In the genomic region with DNA sequence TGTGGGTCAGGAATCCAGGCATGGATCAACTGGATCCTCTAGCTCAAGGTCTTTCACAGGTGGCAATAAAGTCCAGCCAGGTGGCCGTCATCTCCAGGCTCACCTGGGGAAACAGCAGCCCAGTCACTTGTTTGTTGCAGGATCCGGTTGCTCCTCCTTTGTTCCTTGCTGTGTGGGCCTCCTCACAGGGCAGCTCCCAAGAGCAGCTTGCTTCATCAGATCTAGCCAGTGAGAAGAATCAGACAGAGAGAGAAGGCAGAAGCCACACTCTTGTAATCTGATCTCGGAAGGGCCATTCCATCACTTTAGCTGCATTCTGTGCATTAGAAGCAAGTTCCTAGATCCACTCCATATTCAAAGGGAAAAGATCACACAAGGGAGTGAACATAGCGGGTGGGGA, we compare ENCODE assay signal across 25 cellular contexts. TPM values are rescaled to one million over a fixed set of nuclear protein-coding genes. Genes with fewer than 3 reads are reported as not detected.
"Had no signal": no experiment of that assay in that cellular context is flagged by ENCODE, and none has a peak within 500 bp of the region (broad histone marks: within the 10 kb centered on the region; RNA-seq: fewer than 3 reads in every experiment).

No MANE protein-coding gene starts in this region.

- H3K79me2 ChIP-seq: hepatocyte had no signal

- H2AFZ ChIP-seq: hepatocyte had no signal

- H3K9me3 Mint-ChIP-seq: stimulated activated naive CD8-positive, alpha-beta T cell treated with anti-CD3 and anti-CD28 coated beads, Interleukin-15, amount 100 ng/mL, for 72 hours had no signal

- H3K27me3 ChIP-seq: hepatocyte, testis, tibial nerve, upper lobe of right lung, vagina had no signal

- H3K27ac ChIP-seq: coronary artery, foreskin keratinocyte, hepatocyte, testis, tibial nerve, upper lobe of right lung, vagina had no signal

- H3K4me3 Mint-ChIP-seq: endodermal cell; naive thymus-derived CD4-positive, alpha-beta T cell; nephron progenitor cell; stimulated activated naive B cell treated with anti-CD40 and anti-IgM and Interleukin-4, amounts not matched to agents 10 μg/mL and 1 μg/mL and 100 μg/mL, for 72 hours; stimulated activated naive CD8-positive, alpha-beta T cell treated with anti-CD3 and anti-CD28 coated beads, Interleukin-15, amount 100 ng/mL, for 72 hours had no signal

- H3K27ac Mint-ChIP-seq: endodermal cell; naive thymus-derived CD4-positive, alpha-beta T cell; nephron progenitor cell; stimulated activated naive B cell treated with anti-CD40 and anti-IgM and Interleukin-4, amounts not matched to agents 10 μg/mL and 1 μg/mL and 100 μg/mL, for 72 hours; stimulated activated naive CD8-positive, alpha-beta T cell treated with anti-CD3 and anti-CD28 coated beads, Interleukin-15, amount 100 ng/mL, for 72 hours had no signal

- ATAC-seq: foreskin keratinocyte; left ventricle myocardium superior; naive thymus-derived CD4-positive, alpha-beta T cell; sciatic nerve; stimulated activated naive B cell treated with anti-CD40 and anti-IgM and Interleukin-4, amounts not matched to agents 10 μg/mL and 1 μg/mL and 100 μg/mL, for 72 hours; stimulated activated naive CD8-positive, alpha-beta T cell treated with anti-CD3 and anti-CD28 coated beads, Interleukin-15, amount 100 ng/mL, for 72 hours; upper lobe of right lung had no signal

- H3K4me1 ChIP-seq: tibial nerve, upper lobe of right lung, vagina had no signal

- DNase-seq: effector CD4-positive, alpha-beta T cell; endodermal cell; erythroblast; foreskin keratinocyte; left ventricle myocardium superior; mesenchymal stem cell; naive thymus-derived CD4-positive, alpha-beta T cell; nephron progenitor cell; posterior cingulate gyrus; stimulated activated CD4-positive, alpha-beta T cell treated with anti-CD3 and anti-CD28 coated beads, Interleukin-2, amount 100 ng/mL, for 24 hours; stimulated activated CD4-positive, alpha-beta T cell treated with anti-CD3 and anti-CD28 coated beads, Interleukin-4, amount 100 ng/mL, for 4 hours; stimulated activated naive B cell treated with anti-CD40 and anti-IgM and Interleukin-4, amounts not matched to agents 10 μg/mL and 1 μg/mL and 100 μg/mL, for 72 hours; stimulated activated naive CD8-positive, alpha-beta T cell treated with anti-CD3 and anti-CD28 coated beads, Interleukin-15, amount 100 ng/mL, for 72 hours; testis; upper lobe of right lung had no signal

- H3K4me1 Mint-ChIP-seq: naive thymus-derived CD4-positive, alpha-beta T cell; stimulated activated naive B cell treated with anti-CD40 and anti-IgM and Interleukin-4, amounts not matched to agents 10 μg/mL and 1 μg/mL and 100 μg/mL, for 72 hours; stimulated activated naive CD8-positive, alpha-beta T cell treated with anti-CD3 and anti-CD28 coated beads, Interleukin-15, amount 100 ng/mL, for 72 hours had no signal

- H3K4me3 ChIP-seq: coronary artery, hepatocyte, lung, testis, tibial nerve, upper lobe of right lung, vagina had no signal

- H3K9me3 ChIP-seq: testis, upper lobe of right lung, vagina had no signal

- H3K36me3 Mint-ChIP-seq: stimulated activated naive B cell treated with anti-CD40 and anti-IgM and Interleukin-4, amounts not matched to agents 10 μg/mL and 1 μg/mL and 100 μg/mL, for 72 hours had no signal

- H3K4me2 ChIP-seq: hepatocyte had no signal

- H3K36me3 ChIP-seq: tibial nerve, upper lobe of right lung, vagina had no signal

RNA-seq across cellular contexts. Expression of a gene that starts 3.2 kb away (rescaled TPM):
- total RNA-seq: dermis microvascular lymphatic vessel endothelial cell, foreskin keratinocyte, mononuclear cell, osteocyte, pulmonary artery endothelial cell, vagina had no signal
